In genomic region chr12:47818382-47818700, GRCh38 we compare ENCODE assay signal across 8 cellular contexts. TPM values are rescaled to one million over a fixed set of nuclear protein-coding genes. Genes with fewer than 3 reads are reported as not detected.
DNase-seq lines count a peak whose midpoint lies in the region; ATAC-seq and TF ChIP-seq lines count a peak whose summit lies in the region.

No MANE protein-coding gene starts in this region.

- no peak for DNase-seq in DND-41
- DNase-seq in RWPE2 (ENCODE audit: low spot score), result no peak
- no peak for DNase-seq in epithelial cell of prostate (ENCODE audit: low read depth, low spot score)
- DNase-seq in GM19240 (ENCODE audit: insufficient read length, low spot score), result no peak
- DNase-seq in NCI-H1048 (lab: John Stamatoyannopoulos, UW), result no peak
- no peak for DNase-seq in Ammon's horn (ENCODE audit: low spot score)
- no peak for DNase-seq in HT-29 (ENCODE audit: low spot score)

- H3K79me2 ChIP-seq in DND-41 (ENCODE audit: insufficient read depth, low read length) (peaks cover 2% of the 10 kb centered on the region; the same call in 1 of the 2 replicates), parathyroid adenoma (peaks cover 27% of the 10 kb centered on the region)

- H3K4me1 ChIP-seq in DND-41 (ENCODE audit: insufficient read depth, low read length), result peaks cover 48% of the 10 kb centered on the region
- peaks cover 25% of the 10 kb centered on the region for H3K4me1 ChIP-seq in RWPE2 (ENCODE audit: insufficient read depth, poor library complexity, severe bottlenecking)
- peaks cover 61% of the 10 kb centered on the region for H3K4me1 ChIP-seq in parathyroid adenoma

- H2AFZ ChIP-seq in DND-41 (ENCODE audit: low read depth, low read length) (no peak overlapping the region), parathyroid adenoma (no peak overlapping the region)

- H3K27me3 ChIP-seq in DND-41 (ENCODE audit: insufficient read depth, low read length, poor library complexity) (peaks cover 22% of the 10 kb centered on the region), RWPE2 (ENCODE audit: insufficient read depth, poor library complexity, severe bottlenecking) (no peaks in the 10 kb centered on the region), parathyroid adenoma (ENCODE audit: control insufficient read depth, insufficient read depth, low read length) (no peaks in the 10 kb centered on the region)

- no peaks in the 10 kb centered on the region for H3K36me3 ChIP-seq in DND-41 (ENCODE audit: insufficient read depth, low read length)
- peaks cover 25% of the 10 kb centered on the region for H3K36me3 ChIP-seq in RWPE2 (ENCODE audit: low read depth)
- no peaks in the 10 kb centered on the region for H3K36me3 ChIP-seq in parathyroid adenoma (ENCODE audit: control insufficient read depth, insufficient read depth, low read length)

- peak overlapping the region in 1 of 2 experiments; percentile 61; a peak in 2 of 4 replicates for H3K4me3 ChIP-seq in DND-41 (ENCODE audit: low read depth in 1 of 2, low read length in 2 of 2)
- H3K4me3 ChIP-seq in RWPE2 (ENCODE audit: severe bottlenecking), result peak overlapping the region; percentile 94
- peak overlapping the region; percentile 73 for H3K4me3 ChIP-seq in parathyroid adenoma (ENCODE audit: low read depth, low read length)

- H3K9ac ChIP-seq in DND-41 (ENCODE audit: low read depth, low read length), result peak overlapping the region; percentile 69; the same call in 1 of the 2 replicates
- H3K9ac ChIP-seq in parathyroid adenoma, result peak overlapping the region; percentile 77

- H3K27ac ChIP-seq in DND-41 (ENCODE audit: low read length) (no peak overlapping the region; the same call in 1 of the 2 replicates), RWPE2 (ENCODE audit: poor library complexity, severe bottlenecking) (peak overlapping the region; percentile 95), epithelial cell of prostate (peak overlapping the region; percentile 91), parathyroid adenoma (peak overlapping the region; percentile 94)

- H3K9me3 ChIP-seq in DND-41 (ENCODE audit: insufficient read depth, low read length, severe bottlenecking) (no peaks in the 10 kb centered on the region), RWPE2 (ENCODE audit: severe bottlenecking) (no peaks in the 10 kb centered on the region), parathyroid adenoma (ENCODE audit: control insufficient read depth, low read length) (no peaks in the 10 kb centered on the region)

- TF ChIP-seq CTCF in DND-41 (IDR thresholded peaks at IDR 0.05; ENCODE audit: borderline replicate concordance, extremely low read depth, low read length, poor library complexity, severe bottlenecking) (no peak), RWPE2 (IDR thresholded peaks at IDR 0.05; ENCODE audit: poor library complexity, severe bottlenecking) (no peak), parathyroid adenoma (IDR thresholded peaks at IDR 0.05) (no peak)

- H4K20me1 ChIP-seq in DND-41 (ENCODE audit: insufficient read depth, low read length), result peaks cover 41% of the 10 kb centered on the region; the same call in 1 of the 2 replicates

- peak; percentile 17 for ATAC-seq in DND-41 (ENCODE audit: insufficient read depth, low read depth)
- ATAC-seq in RWPE2 (ENCODE audit: low read depth), result no peak; the same call in 2 of the 3 replicates

- peak overlapping the region; percentile 92 for H3K4me2 ChIP-seq in DND-41 (ENCODE audit: insufficient read depth, low read length)
- H3K4me2 ChIP-seq in parathyroid adenoma (ENCODE audit: low read length), result peak overlapping the region; percentile 91

RNA-seq across cellular contexts. Expression of gene HDAC7, which starts 1.4 kb away (rescaled TPM):
- total RNA-seq in HT-29 (2014; rRNA removed; shearing (Covaris generic)), result 51.7 and 55.6 TPM in 2 replicates

RNA-seq across cellular contexts. Expression of gene SLC48A1, which starts 45.3 kb away (rescaled TPM):
- 31.1 and 35.7 TPM in 2 replicates for total RNA-seq in HT-29 (2014; rRNA removed; shearing (Covaris generic))

RNA-seq across cellular contexts. Expression of gene RAPGEF3, which starts 59.7 kb away (rescaled TPM):
- total RNA-seq in HT-29 (2014; rRNA removed; shearing (Covaris generic)), result 38.2 and 44.1 TPM in 2 replicates
